Comparison of ENCODE assay signal across 1 cellular context in genomic region chr3:133892546-133893231, GRCh38.
TF ChIP-seq lines count a peak whose summit lies in the region.

No MANE protein-coding gene starts in this region.

TF ChIP-seq in K562, 482 proteins besides CTCF, POLR2A, EP300 and RAD21 (continued from another document and continues in another):
- TF ChIP-seq THRAP3 (IDR thresholded peaks at IDR 0.05; ENCODE audit: borderline replicate concordance): no peak
- TF ChIP-seq AFF1 (IDR thresholded peaks at IDR 0.05; ENCODE audit: low read depth in 1 of 2, partially characterized antibody in 2 of 2): no peak
- no peak for TF ChIP-seq PREB (CRISPR knock-in tag; IDR thresholded peaks at IDR 0.05)
- no peak for TF ChIP-seq ZNF280B (CRISPR knock-in tag; IDR thresholded peaks at IDR 0.05)
- TF ChIP-seq ATF7 (IDR thresholded peaks at IDR 0.05): peak; percentile 85
- no peak for TF ChIP-seq NR2F6 (CRISPR knock-in tag; IDR thresholded peaks at IDR 0.05)
- no peak for TF ChIP-seq ZNF586 (CRISPR knock-in tag; conservative IDR thresholded peaks at IDR 0.05)
- TF ChIP-seq POLR3A (IDR thresholded peaks at IDR 0.05; ENCODE audit: borderline replicate concordance, extremely low read depth, insufficient read depth, insufficient read length): no peak
- no peak for TF ChIP-seq ZNF785 (CRISPR knock-in tag; IDR thresholded peaks at IDR 0.05)
- TF ChIP-seq ZBTB7A (IDR thresholded peaks at IDR 0.05; ENCODE audit: borderline replicate concordance, control insufficient read depth, low read depth, low read length): no peak
- TF ChIP-seq MGA (IDR thresholded peaks at IDR 0.05): no peak
- peak; percentile 25 to 41; a peak in 1 of 4 replicates for TF ChIP-seq KDM1A (IDR thresholded peaks at IDR 0.05)
- no peak for TF ChIP-seq MEIS2 (IDR thresholded peaks at IDR 0.05; ENCODE audit: partially characterized antibody)
- TF ChIP-seq RBM15 (IDR thresholded peaks at IDR 0.05; ENCODE audit: insufficient read depth, low read length): no peak
- TF ChIP-seq BCLAF1 (IDR thresholded peaks at IDR 0.05; ENCODE audit: borderline replicate concordance in 1 of 2, control insufficient read depth in 1 of 2, low read depth in 2 of 2, low read length in 1 of 2): no peak
- TF ChIP-seq AFF4 (CRISPR knock-in tag; IDR thresholded peaks at IDR 0.05): no peak
- TF ChIP-seq CBX2 (IDR thresholded peaks at IDR 0.05; ENCODE audit: insufficient read depth, low read length, poor library complexity, severe bottlenecking): no peak
- TF ChIP-seq PCBP1 (IDR thresholded peaks at IDR 0.05; ENCODE audit: low read depth, low read length, poor library complexity, severe bottlenecking): no peak
- no peak for TF ChIP-seq EZH2 (IDR thresholded peaks at IDR 0.05; ENCODE audit: borderline replicate concordance, low read depth, low read length)
- TF ChIP-seq MXI1 (IDR thresholded peaks at IDR 0.05; ENCODE audit: low read depth, low read length): no peak
- no peak for TF ChIP-seq DEAF1 (CRISPR knock-in tag; IDR thresholded peaks at IDR 0.05)
